Comparison of ENCODE assay signal across 19 cellular contexts in the genomic region with DNA sequence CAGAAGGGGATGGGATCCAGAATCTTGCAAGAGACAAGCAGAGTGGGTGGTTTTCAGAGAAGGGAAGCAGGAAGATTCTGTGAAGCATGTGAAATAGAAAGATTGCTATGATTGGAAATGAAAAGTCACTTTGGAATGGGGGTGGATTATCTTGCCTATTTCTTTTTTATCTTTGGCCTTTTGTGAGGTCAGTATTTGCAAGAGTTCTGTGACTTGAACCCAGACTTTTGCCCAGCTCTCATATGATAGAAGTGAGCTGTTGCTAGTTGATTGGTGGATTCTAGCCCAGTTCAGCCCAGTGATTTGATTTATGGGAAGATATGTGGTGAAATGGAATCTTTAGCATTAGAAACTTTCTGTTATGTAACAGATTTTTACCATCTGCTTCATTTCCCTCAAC. TPM values are rescaled to one million over a fixed set of nuclear protein-coding genes. Genes with fewer than 3 reads are reported as not detected.
DNase-seq lines count a peak whose midpoint lies in the region; ATAC-seq, FAIRE-seq and TF ChIP-seq lines count a peak whose summit lies in the region.
"Had no signal": no experiment of that assay in that cellular context is flagged by ENCODE, and none has a peak within 500 bp of the region (broad histone marks: within the 10 kb centered on the region; RNA-seq: fewer than 3 reads in every experiment).

No MANE protein-coding gene starts in this region.

- TF ChIP-seq CTCF in fibroblast of mammary gland (conservative IDR thresholded peaks at IDR 0.05; ENCODE audit: control insufficient read depth, insufficient read depth, low read depth, low read length) (no peak), RWPE1 (conservative IDR thresholded peaks at IDR 0.05; ENCODE audit: low read depth) (no peak), ascending aorta (IDR thresholded peaks at IDR 0.05) (no peak)

- CTCF ChIA-PET in RWPE1 (lab: Yijun Ruan, JAX) = interaction anchor here (1.1 kb wide), 1 partner anchor 10 kb away, joined by 3 read pairs; no protein-coding TSS in a partner anchor

- ATAC-seq in HG03175 (IDR thresholded peaks at IDR 0.05; ENCODE audit: unreplicated experiment) = no peak
- ATAC-seq: CD8-positive, alpha-beta T cell; GM23338; naive thymus-derived CD4-positive, alpha-beta T cell; stimulated activated memory B cell treated with anti-CD40 and anti-IgM and Interleukin-4, amounts not matched to agents 10 μg/mL and 1 μg/mL and 100 μg/mL, for 72 hours had no signal

- no peaks in the 10 kb centered on the region for H3K27me3 ChIP-seq in small intestine (ENCODE audit: control insufficient read depth in 2 of 2, insufficient read depth in 2 of 2, low read length in 2 of 2)
- no peaks in the 10 kb centered on the region for H3K27me3 ChIP-seq in ascending aorta
- H3K27me3 ChIP-seq: SJCRH30, transverse colon had no signal

- FAIRE-seq in small intestine (lab: Jason Lieb, UNC) = no peak

- H3K36me3 ChIP-seq in small intestine (ENCODE audit: control insufficient read depth in 2 of 2, insufficient read depth in 2 of 2, low read length in 2 of 2) = peaks cover 11 to 16% of the 10 kb centered on the region in 2 donors
- peaks cover 8 to 19% of the 10 kb centered on the region in 2 donors for H3K36me3 ChIP-seq in ascending aorta
- H3K36me3 ChIP-seq: prostate gland, transverse colon had no signal

- H3K4me3 ChIP-seq in fibroblast of mammary gland (ENCODE audit: control insufficient read depth, low read depth, low read length) = no peak overlapping the region
- no peak overlapping the region for H3K4me3 ChIP-seq in small intestine (ENCODE audit: low read depth in 1 of 2, low read length in 2 of 2)
- no peak overlapping the region for H3K4me3 ChIP-seq in ascending aorta
- H3K4me3 ChIP-seq: GM23338, prostate gland, SJCRH30, transverse colon had no signal

- DNase-seq in GM04503 (ENCODE audit: low read depth) (peak; percentile 92), RPMI7951 (ENCODE audit: low read depth) (peak; percentile 22), fibroblast of mammary gland (ENCODE audit: low read depth) (peak; percentile 74), small intestine (peak; percentile 15), RWPE1 (ENCODE audit: low spot score) (no peak), ascending aorta (ENCODE audit: low spot score in 2 of 2) (no peak)
- DNase-seq: activated naive CD4-positive, alpha-beta T cell treated with anti-CD3 and anti-CD28 coated beads for 36 hours; CD8-positive, alpha-beta T cell; effector CD4-positive, alpha-beta T cell; foreskin melanocyte; naive thymus-derived CD4-positive, alpha-beta T cell; NCI-H1694 treated with DMSO at 0.1 percent for 48 hours; NCI-H510A treated with DMSO at 0.1 percent for 48 hours; SJCRH30; transverse colon had no signal

- POLR2A ChIA-PET in RWPE1 (lab: Yijun Ruan, JAX; ENCODE audit: low non-redundant PET) = no interaction called here

- H3K4me1 ChIP-seq in small intestine (ENCODE audit: control insufficient read depth in 2 of 2, insufficient read depth in 1 of 2, low read depth in 1 of 2, low read length in 1 of 2) = no peaks in the 10 kb centered on the region
- no peaks in the 10 kb centered on the region for H3K4me1 ChIP-seq in ascending aorta
- H3K4me1 ChIP-seq: prostate gland, SJCRH30 had no signal

- H3K9me3 ChIP-seq in small intestine (ENCODE audit: control insufficient read depth, low read depth) (no peaks in the 10 kb centered on the region), ascending aorta (no peaks in the 10 kb centered on the region)
- H3K9me3 ChIP-seq: prostate gland, SJCRH30, transverse colon had no signal

- intact Hi-C loops in ascending aorta (cut with DNase I) = no loop called here

- H3K27ac ChIP-seq in small intestine (ENCODE audit: low read depth in 1 of 2, low read length in 1 of 2) = no peak overlapping the region
- no peak overlapping the region for H3K27ac ChIP-seq in RWPE1
- no peak overlapping the region for H3K27ac ChIP-seq in ascending aorta
- H3K27ac ChIP-seq: prostate gland, SJCRH30, transverse colon had no signal

RNA-seq across cellular contexts. Expression of gene ENTPD7, which starts 17.1 kb away (rescaled TPM):
- total RNA-seq in RPMI7951 (2014; rRNA removed; shearing (Covaris generic)) = 4.6 and 4.8 TPM in 2 replicates
- 1 to 10 TPM; 7.3 to 9.5 (median 9.2) TPM for polyA plus RNA-seq in small intestine
- 9.9 TPM for total RNA-seq in ascending aorta

RNA-seq across cellular contexts. Expression of gene COX15, which starts 55.5 kb away (rescaled TPM):
- total RNA-seq in RPMI7951 (2014; rRNA removed; shearing (Covaris generic)) = 21.0 and 24.6 TPM in 2 replicates
- polyA plus RNA-seq in small intestine = 10 to 100 TPM; 10.3 to 24.7 (median 12.3) TPM
- total RNA-seq in ascending aorta = 22.0 TPM

RNA-seq across cellular contexts. Expression of gene CUTC, which starts 55.6 kb away (rescaled TPM):
- total RNA-seq in RPMI7951 (2014; rRNA removed; shearing (Covaris generic)) = 19.6 and 20.3 TPM in 2 replicates
- 10 to 100 TPM; 21.1 to 21.7 (median 21.5) TPM for polyA plus RNA-seq in small intestine
- 8.0 TPM for total RNA-seq in ascending aorta

RNA-seq across cellular contexts. Expression of gene SLC25A28, which starts 56.2 kb away (rescaled TPM):
- total RNA-seq in RPMI7951 (2014; rRNA removed; shearing (Covaris generic)) = 11.9 and 14.9 TPM in 2 replicates
- 10 to 100 TPM; 31.1 to 46.1 (median 36.6) TPM for polyA plus RNA-seq in small intestine
- total RNA-seq in ascending aorta = 25.2 TPM

Comparison
In these comparisons a context has a peak if more than half of its experiments do, and no peak if none do; other contexts are left out.
1. DNase-seq: peak in GM04503 (single experiment), RPMI7951 (single experiment), fibroblast of mammary gland (single experiment) and small intestine (single experiment); none in RWPE1 (single experiment) and ascending aorta (0 of 2).